ENCODE assay signal across 16 cellular contexts in the genomic region with DNA sequence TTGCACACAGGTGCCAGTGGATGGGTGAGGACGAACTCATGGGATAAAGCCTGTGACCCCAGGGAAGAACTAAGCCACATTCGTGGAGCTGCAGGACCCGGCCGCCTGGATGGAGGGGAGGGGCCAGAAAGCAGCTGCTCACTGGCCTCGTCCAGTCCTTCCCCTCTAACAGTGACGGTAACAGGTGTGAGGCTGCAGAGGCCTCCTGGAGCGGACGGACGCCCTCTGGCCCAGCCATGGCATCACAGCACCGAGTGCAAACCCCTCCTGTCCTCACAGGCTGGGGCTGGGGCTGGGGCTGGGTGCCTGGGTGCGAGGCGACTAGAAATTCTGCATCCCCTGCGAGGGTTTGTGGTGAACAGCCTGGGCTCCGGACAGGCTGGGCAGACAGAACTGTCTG. TPM values are rescaled to one million over a fixed set of nuclear protein-coding genes. Genes with fewer than 3 reads are reported as not detected.
DNase-seq lines count a peak whose midpoint lies in the region; ATAC-seq and TF ChIP-seq lines count a peak whose summit lies in the region.
"Had no signal": no experiment of that assay in that cellular context is flagged by ENCODE, and none has a peak within 500 bp of the region (broad histone marks: within the 10 kb centered on the region; RNA-seq: fewer than 3 reads in every experiment).

No MANE protein-coding gene starts in this region.

- H3K4me3 ChIP-seq in H7 (ENCODE audit: insufficient read depth, low read depth, low read length) (no peak overlapping the region), IMR-90 (ENCODE audit: insufficient read depth, low read depth, low read length) (no peak overlapping the region), neural progenitor cell (no peak overlapping the region)

- no peak overlapping the region for H2AFZ ChIP-seq in IMR-90 (replicated peaks; ENCODE audit: low read length, poor library complexity)
- no peak overlapping the region for H2AFZ ChIP-seq in neural progenitor cell (replicated peaks)

- CTCF ChIA-PET in IMR-90 (lab: Yijun Ruan, JAX), result no interaction called here

- no peak overlapping the region for H3K27ac ChIP-seq in IMR-90 (ENCODE audit: insufficient read depth, low read length)
- no peak overlapping the region for H3K27ac ChIP-seq in neural progenitor cell
- H3K27ac ChIP-seq in substantia nigra (ENCODE audit: low read depth, low read length, poor library complexity, severe bottlenecking), result no peak overlapping the region

- no peak overlapping the region for H2BK120ac ChIP-seq in IMR-90 (ENCODE audit: low read depth, low read length)

- no peaks in the 10 kb centered on the region for H3K9me3 Mint-ChIP-seq in central memory CD8-positive, alpha-beta T cell
- H3K9me3 Mint-ChIP-seq in neural progenitor cell, result no peaks in the 10 kb centered on the region
- H3K9me3 Mint-ChIP-seq: IgD-negative memory B cell had no signal

- no peak for TF ChIP-seq CTCF in IMR-90 (conservative IDR thresholded peaks at IDR 0.05; ENCODE audit: low read depth, low read length)
- TF ChIP-seq CTCF in neural progenitor cell (IDR thresholded peaks at IDR 0.05), result no peak

- H4K5ac ChIP-seq in IMR-90 (ENCODE audit: low read depth, low read length), result no peak overlapping the region

- H3K56ac ChIP-seq in IMR-90 (ENCODE audit: extremely low read depth, insufficient read depth, low read length), result no peak overlapping the region

- peaks cover 7% of the 10 kb centered on the region; the same call in 1 of the 2 replicates for H3K9me1 ChIP-seq in IMR-90 (ENCODE audit: insufficient read depth, low read length)

- H4K91ac ChIP-seq in IMR-90 (ENCODE audit: insufficient read depth, low read depth, low read length), result no peak overlapping the region

- no peak for TF ChIP-seq RAD21 in IMR-90 (IDR thresholded peaks at IDR 0.05; ENCODE audit: low read length)

- no peak overlapping the region for H3K4me2 ChIP-seq in IMR-90 (ENCODE audit: low read depth, low read length)
- H3K4me2 ChIP-seq in neural progenitor cell, result no peak overlapping the region

- H2BK20ac ChIP-seq in IMR-90 (ENCODE audit: low read depth, low read length), result no peak overlapping the region

- dilution Hi-C loops in IMR-90 (cut with HindIII; ENCODE audit: low sequenced_read_pairs, unreplicated experiment), result no loop called here

- POLR2A ChIA-PET in IMR-90 (lab: Charles Lee; ENCODE audit: unreplicated experiment), result no interaction called here

- H2BK15ac ChIP-seq in IMR-90 (ENCODE audit: low read depth, low read length), result no peak overlapping the region

- H3K4me1 ChIP-seq in IMR-90 (ENCODE audit: control insufficient read depth, insufficient read depth, low read length) (peaks cover 7% of the 10 kb centered on the region), neural progenitor cell (peaks cover 1% of the 10 kb centered on the region)
- H3K4me1 ChIP-seq: BE2C had no signal

- peaks cover 18% of the 10 kb centered on the region for H3K36me3 Mint-ChIP-seq in central memory CD8-positive, alpha-beta T cell (ENCODE audit: insufficient read depth)
- peaks cover 5% of the 10 kb centered on the region for H3K36me3 Mint-ChIP-seq in neural progenitor cell
- H3K36me3 Mint-ChIP-seq: IgD-negative memory B cell had no signal

- no peak overlapping the region for H3K14ac ChIP-seq in IMR-90 (replicated peaks; ENCODE audit: low read depth, low read length)

- peaks cover 4% of the 10 kb centered on the region for H3F3A ChIP-seq in neural progenitor cell (ENCODE audit: low read depth)

- H3K4me1 Mint-ChIP-seq in central memory CD8-positive, alpha-beta T cell, result peaks cover 25% of the 10 kb centered on the region
- peaks cover 19% of the 10 kb centered on the region for H3K4me1 Mint-ChIP-seq in neural progenitor cell

- H3K27ac Mint-ChIP-seq in central memory CD8-positive, alpha-beta T cell (ENCODE audit: low read depth), result peak overlapping the region; percentile 78
- H3K27ac Mint-ChIP-seq in neural progenitor cell, result peak overlapping the region; percentile 39

- H3K79me1 ChIP-seq in IMR-90 (ENCODE audit: low read depth in 1 of 2, low read length in 2 of 2), result peaks cover 15 to 19% of the 10 kb centered on the region in 2 experiments; a peak in 3 of 4 replicates

- H2BK5ac ChIP-seq in IMR-90 (ENCODE audit: low read depth, low read length, poor library complexity, severe bottlenecking), result no peak overlapping the region

- H4K20me1 ChIP-seq in IMR-90 (ENCODE audit: insufficient read depth, low read length) (no peaks in the 10 kb centered on the region; the same call in 1 of the 2 replicates), neural progenitor cell (ENCODE audit: low read depth) (no peaks in the 10 kb centered on the region)

- H3K9ac ChIP-seq in IMR-90 (ENCODE audit: low read depth, low read length), result no peak overlapping the region
- no peak overlapping the region for H3K9ac ChIP-seq in neural progenitor cell

- H3K79me2 ChIP-seq in neural progenitor cell (ENCODE audit: low read depth), result no peaks in the 10 kb centered on the region

- no peak overlapping the region for H2AK5ac ChIP-seq in IMR-90 (ENCODE audit: low read depth, low read length)

- intact Hi-C loops in IMR-90 (cut with micrococcal nuclease), result no loop called here

- no peak for TF ChIP-seq POLR2A in IMR-90 (IDR thresholded peaks at IDR 0.05; ENCODE audit: low read depth, low read length)

- H3K27me3 ChIP-seq in H7 (ENCODE audit: control insufficient read depth, insufficient read depth, low read length) (peaks cover 2% of the 10 kb centered on the region; the same call in 1 of the 2 replicates), IMR-90 (ENCODE audit: control insufficient read depth, insufficient read depth, low read length) (no peaks in the 10 kb centered on the region), neural progenitor cell (no peaks in the 10 kb centered on the region)
- H3K27me3 ChIP-seq: BE2C had no signal

- no peak overlapping the region for H4K8ac ChIP-seq in IMR-90 (ENCODE audit: low read depth in 2 of 2, low read length in 2 of 2)

- no peak overlapping the region for H3K18ac ChIP-seq in IMR-90 (ENCODE audit: low read depth, low read length)

- in situ Hi-C loops in IMR-90 (cut with MboI; ENCODE audit: low sequenced_read_pairs), result no loop called here

- H3K36me3 ChIP-seq in H7 (replicated peaks; ENCODE audit: control insufficient read depth, insufficient read depth, low read length) (no peaks in the 10 kb centered on the region; the same call in 1 of the 2 replicates), IMR-90 (ENCODE audit: control insufficient read depth, insufficient read depth, low read length) (peaks cover 6% of the 10 kb centered on the region; the same call in 1 of the 2 replicates), neural progenitor cell (no peaks in the 10 kb centered on the region)

- no peaks in the 10 kb centered on the region for H3K9me3 ChIP-seq in IMR-90 (ENCODE audit: control insufficient read depth, insufficient read depth, low read length)
- no peaks in the 10 kb centered on the region for H3K9me3 ChIP-seq in neural progenitor cell (ENCODE audit: low read depth)
- H3K9me3 ChIP-seq: BE2C had no signal

- DNase-seq in H7, result peak; percentile 64
- DNase-seq in IMR-90, result no peak
- no peak for DNase-seq in central memory CD8-positive, alpha-beta T cell (ENCODE audit: low spot score in 2 of 2)
- DNase-seq in neural progenitor cell (ENCODE audit: low spot score), result no peak
- DNase-seq in substantia nigra (lab: John Stamatoyannopoulos, UW), result no peak
- DNase-seq: BE2C, NCI-H1436, NCI-H2081 treated with DMSO at 0.1 percent for 48 hours, NCI-H524 treated with DMSO at 0.1 percent for 48 hours, PC-3 had no signal

- H3K4me3 Mint-ChIP-seq in central memory CD8-positive, alpha-beta T cell, result no peak overlapping the region
- H3K4me3 Mint-ChIP-seq in neural progenitor cell, result no peak overlapping the region
- H3K4me3 Mint-ChIP-seq: CD4-positive, alpha-beta memory T cell had no signal

- H2AK9ac ChIP-seq in IMR-90 (replicated peaks; ENCODE audit: low read depth, low read length, poor library complexity), result peak overlapping the region; percentile 1

- no peaks in the 10 kb centered on the region for H3K27me3 Mint-ChIP-seq in central memory CD8-positive, alpha-beta T cell
- H3K27me3 Mint-ChIP-seq in neural progenitor cell (ENCODE audit: insufficient read depth, low read depth), result peaks cover 12% of the 10 kb centered on the region
- H3K27me3 Mint-ChIP-seq: CD4-positive, alpha-beta memory T cell had no signal

- BruUV-seq in IMR-90 (replicated peaks; lab: Mats Ljungman, UMichigan), result no TSS peak

- WGBS in IMR-90 (ENCODE audit: extremely low coverage in 2 of 2, insufficient read length in 1 of 2), 2 experiments, result 89% methylated on average over 4 of the region's 14 CpGs; no CpG with 5 or more reads in 1 of the 2 experiments

- H3K4ac ChIP-seq in IMR-90 (ENCODE audit: low read depth, low read length), result no peak overlapping the region

- ATAC-seq in IMR-90 (ENCODE audit: low read depth), result no peak
- no peak for ATAC-seq in central memory CD8-positive, alpha-beta T cell (replicated peaks; ENCODE audit: extremely low read depth, poor library complexity, severe bottlenecking)
- no peak for ATAC-seq in HG02763 (IDR thresholded peaks at IDR 0.05; ENCODE audit: unreplicated experiment)
- no peak for ATAC-seq in GM19351 (IDR thresholded peaks at IDR 0.05; ENCODE audit: unreplicated experiment)
- ATAC-seq: PC-3 had no signal

- no peak overlapping the region for H3K23ac ChIP-seq in IMR-90 (ENCODE audit: low read depth, low read length)

RNA-seq across cellular contexts. Expression of gene MICOS13, which starts 3.6 kb away (rescaled TPM):
- 53.1 and 71.4 TPM in 2 replicates for total RNA-seq in H7 (2014; rRNA removed; shearing (Covaris generic))
- total RNA-seq in IMR-90 (2012; rRNA removed), result 14.5 and 15.8 TPM in 2 replicates
- polyA plus RNA-seq in IMR-90 (2012; rRNA removed), result 48.9 and 80.2 TPM in 2 replicates
- 91.5 and 98.4 TPM in 2 replicates for polyA plus RNA-seq in IMR-90 (2012; cell fraction: cytosol; rRNA removed)
- 22.5 and 47.5 TPM in 2 replicates for polyA plus RNA-seq in IMR-90 (2012; cell fraction: nucleus; rRNA removed; ENCODE audit: low replicate concordance)
- 7.5 and 15.0 TPM in 2 replicates for total RNA-seq in neural progenitor cell (ENCODE audit: low replicate concordance)

RNA-seq across cellular contexts. Expression of gene HSD11B1L, which starts 4.1 kb away (rescaled TPM):
- 12.0 and 16.2 TPM in 2 replicates for total RNA-seq in H7 (2014; rRNA removed; shearing (Covaris generic))
- total RNA-seq in IMR-90 (2012; rRNA removed) (1.9 and 2.2 TPM in 2 replicates), neural progenitor cell (ENCODE audit: low replicate concordance) (7.7 and 60.5 TPM in 2 replicates)
- 7.2 and 8.2 TPM in 2 replicates for polyA plus RNA-seq in IMR-90 (2012; rRNA removed)
- 9.8 and 14.6 TPM in 2 replicates for polyA plus RNA-seq in IMR-90 (2012; cell fraction: cytosol; rRNA removed)
- polyA plus RNA-seq in IMR-90 (2012; cell fraction: nucleus; rRNA removed; ENCODE audit: low replicate concordance), result 10.8 and 19.3 TPM in 2 replicates

RNA-seq across cellular contexts. Expression of gene RPL36, which starts 13.4 kb away (rescaled TPM):
- total RNA-seq in H7 (2014; rRNA removed; shearing (Covaris generic)), result 1,318 and 1,675 TPM in 2 replicates
- total RNA-seq in IMR-90 (2012; rRNA removed), result 232 and 251 TPM in 2 replicates
- polyA plus RNA-seq in IMR-90 (2012; rRNA removed), result 757 and 1,037 TPM in 2 replicates
- 423 and 828 TPM in 2 replicates for polyA plus RNA-seq in IMR-90 (2012; cell fraction: cytosol; rRNA removed)
- polyA plus RNA-seq in IMR-90 (2012; cell fraction: nucleus; rRNA removed; ENCODE audit: low replicate concordance), result 216 and 218 TPM in 2 replicates
- 778 and 991 TPM in 2 replicates for total RNA-seq in neural progenitor cell (ENCODE audit: low replicate concordance)

RNA-seq across cellular contexts. Expression of gene LONP1, which starts 43.2 kb away (rescaled TPM):
- 119 and 126 TPM in 2 replicates for total RNA-seq in H7 (2014; rRNA removed; shearing (Covaris generic))
- total RNA-seq in IMR-90 (2012; rRNA removed) (64.2 and 70.3 TPM in 2 replicates), neural progenitor cell (ENCODE audit: low replicate concordance) (35.9 and 68.4 TPM in 2 replicates)
- 90.9 and 93.2 TPM in 2 replicates for polyA plus RNA-seq in IMR-90 (2012; rRNA removed)
- polyA plus RNA-seq in IMR-90 (2012; cell fraction: cytosol; rRNA removed), result 75.7 and 144 TPM in 2 replicates
- 158 and 371 TPM in 2 replicates for polyA plus RNA-seq in IMR-90 (2012; cell fraction: nucleus; rRNA removed; ENCODE audit: low replicate concordance)

RNA-seq across cellular contexts. Expression of gene CATSPERD, which starts 43.7 kb away (rescaled TPM):
- total RNA-seq in H7 (2014; rRNA removed; shearing (Covaris generic)), result 0.03 TPM in 1 of 2 replicates, not detected in the other
- total RNA-seq in IMR-90 (2012; rRNA removed) (not detected in 2 replicates), neural progenitor cell (ENCODE audit: low replicate concordance) (not detected in 2 replicates)
- polyA plus RNA-seq in IMR-90 (2012; rRNA removed), result not detected in 2 replicates
- polyA plus RNA-seq in IMR-90 (2012; cell fraction: cytosol; rRNA removed), result not detected in 2 replicates
- polyA plus RNA-seq in IMR-90 (2012; cell fraction: nucleus; rRNA removed; ENCODE audit: low replicate concordance), result not detected in 2 replicates
- total RNA-seq: CD4-positive, alpha-beta memory T cell; H4; PC-3 had no signal
- polyA plus RNA-seq: AG04450; CD4-positive, alpha-beta memory T cell; IgD-negative memory B cell had no signal
